ENCODE assay signal across 26 cellular contexts in genomic region chrY:19274090-19274489, GRCh38.
DNase-seq lines count a peak whose midpoint lies in the region; ATAC-seq, FAIRE-seq and TF ChIP-seq lines count a peak whose summit lies in the region.
"Had no signal": no experiment of that assay in that cellular context is flagged by ENCODE, and none has a peak within 500 bp of the region (broad histone marks: within the 10 kb centered on the region; RNA-seq: fewer than 3 reads in every experiment).

No MANE protein-coding gene starts in this region.

- H3K27me3 Mint-ChIP-seq in stimulated activated naive CD8-positive, alpha-beta T cell treated with anti-CD3 and anti-CD28 coated beads, Interleukin-15, amount 100 ng/mL, for 72 hours: no peaks in the 10 kb centered on the region
- H3K27me3 Mint-ChIP-seq: CD4-positive, alpha-beta T cell; CD8-positive, alpha-beta memory T cell had no signal

- H3K36me3 ChIP-seq in bronchial epithelial cell (ENCODE audit: control insufficient read depth, insufficient read depth, low read length): no peaks in the 10 kb centered on the region
- H3K36me3 ChIP-seq: BE2C; BLaER1 treated with 17β-estradiol and CSF1 and Interleukin-3, amounts not matched to agents 10 nM and 100 nM had no signal

- no peaks in the 10 kb centered on the region for H3K4me1 Mint-ChIP-seq in stimulated activated naive CD8-positive, alpha-beta T cell treated with anti-CD3 and anti-CD28 coated beads, Interleukin-15, amount 100 ng/mL, for 72 hours
- H3K4me1 Mint-ChIP-seq: CD14-positive monocyte; CD8-positive, alpha-beta memory T cell had no signal

- no peaks in the 10 kb centered on the region for H3K9me3 Mint-ChIP-seq in stimulated activated naive CD8-positive, alpha-beta T cell treated with anti-CD3 and anti-CD28 coated beads, Interleukin-15, amount 100 ng/mL, for 72 hours
- H3K9me3 Mint-ChIP-seq: CD4-positive, alpha-beta T cell; CD8-positive, alpha-beta memory T cell had no signal

- no peak for FAIRE-seq in bronchial epithelial cell (lab: Jason Lieb, UNC)
- FAIRE-seq: A549, D721Med, GM12891, GM18507, H1 had no signal

- no peak for TF ChIP-seq CTCF in bronchial epithelial cell (IDR thresholded peaks at IDR 0.05; ENCODE audit: insufficient read depth, low read length, severe bottlenecking)

- DNase-seq in stimulated activated naive CD8-positive, alpha-beta T cell treated with anti-CD3 and anti-CD28 coated beads, Interleukin-15, Interleukin-2, amounts not matched to agents 100 U/mL and 50 U/mL, for 24 hours: no peak
- no peak for DNase-seq in stimulated activated naive CD8-positive, alpha-beta T cell treated with anti-CD3 and anti-CD28 coated beads, Interleukin-15, amount 100 ng/mL, for 72 hours
- peak; percentile 38 for DNase-seq in bronchial epithelial cell (ENCODE audit: low read depth)
- DNase-seq in foreskin melanocyte: peak; percentile 8
- DNase-seq in stimulated activated CD4-positive, alpha-beta T cell treated with anti-CD3 and anti-CD28 coated beads, Interleukin-2, amount 100 ng/mL, for 48 hours: no peak
- DNase-seq in NCI-H128 (lab: John Stamatoyannopoulos, UW; ENCODE audit: unreplicated experiment): no peak
- DNase-seq: 8988T; ACHN; AML-193; BE2C; CD4-positive, alpha-beta T cell; CD8-positive, alpha-beta memory T cell; DMS53; DMS79 treated with DMSO at 0.1 percent for 48 hours; GF-D8; GM23248; H7; HCEC 1CT had no signal

- H3K27me3 ChIP-seq in bronchial epithelial cell (ENCODE audit: control insufficient read depth, insufficient read depth, low read length): no peaks in the 10 kb centered on the region
- H3K27me3 ChIP-seq: BE2C; BLaER1 treated with 17β-estradiol and CSF1 and Interleukin-3, amounts not matched to agents 10 nM and 100 nM had no signal

- no peak overlapping the region for H3K4me3 Mint-ChIP-seq in stimulated activated naive CD8-positive, alpha-beta T cell treated with anti-CD3 and anti-CD28 coated beads, Interleukin-15, amount 100 ng/mL, for 72 hours
- H3K4me3 Mint-ChIP-seq: CD14-positive monocyte; CD4-positive, alpha-beta T cell; CD8-positive, alpha-beta memory T cell had no signal

- ATAC-seq in stimulated activated naive CD8-positive, alpha-beta T cell treated with anti-CD3 and anti-CD28 coated beads, Interleukin-15, Interleukin-2, amounts not matched to agents 100 U/mL and 50 U/mL, for 24 hours: peak; percentile 80
- no peak for ATAC-seq in stimulated activated naive CD8-positive, alpha-beta T cell treated with anti-CD3 and anti-CD28 coated beads, Interleukin-15, amount 100 ng/mL, for 72 hours
- ATAC-seq in GM21619 (IDR thresholded peaks at IDR 0.05; ENCODE audit: unreplicated experiment): no peak
- ATAC-seq: A549 had no signal

- no peak overlapping the region for H3K27ac Mint-ChIP-seq in stimulated activated naive CD8-positive, alpha-beta T cell treated with anti-CD3 and anti-CD28 coated beads, Interleukin-15, amount 100 ng/mL, for 72 hours
- H3K27ac Mint-ChIP-seq: CD14-positive monocyte; CD4-positive, alpha-beta T cell; CD8-positive, alpha-beta memory T cell had no signal

- no peak overlapping the region for H3K4me3 ChIP-seq in bronchial epithelial cell (ENCODE audit: low read depth, low read length)
- H3K4me3 ChIP-seq: A549; BLaER1 treated with 17β-estradiol and CSF1 and Interleukin-3, amounts not matched to agents 10 nM and 100 nM; GM23248 had no signal

Comparison
In these comparisons a context has a peak if more than half of its experiments do, and no peak if none do; other contexts are left out.
1. DNase-seq: peak in bronchial epithelial cell (single experiment) and foreskin melanocyte (single experiment); none in stimulated activated naive CD8-positive, alpha-beta T cell treated with anti-CD3 and anti-CD28 coated beads, Interleukin-15, Interleukin-2, amounts not matched to agents 100 U/mL and 50 U/mL, for 24 hours (single experiment), stimulated activated naive CD8-positive, alpha-beta T cell treated with anti-CD3 and anti-CD28 coated beads, Interleukin-15, amount 100 ng/mL, for 72 hours (0 of 2), stimulated activated CD4-positive, alpha-beta T cell treated with anti-CD3 and anti-CD28 coated beads, Interleukin-2, amount 100 ng/mL, for 48 hours (0 of 2) and NCI-H128 (single experiment).